ENCODE assay signal across 23 cellular contexts in genomic region chr10:25966846-25967245, GRCh38. TPM values are rescaled to one million over a fixed set of nuclear protein-coding genes. Genes with fewer than 3 reads are reported as not detected.
DNase-seq lines count a peak whose midpoint lies in the region; ATAC-seq and TF ChIP-seq lines count a peak whose summit lies in the region.
"Had no signal": no experiment of that assay in that cellular context is flagged by ENCODE, and none has a peak within 500 bp of the region (broad histone marks: within the 10 kb centered on the region; RNA-seq: fewer than 3 reads in every experiment).

No MANE protein-coding gene starts in this region.

- CTCF ChIA-PET in HEK293 (lab: Yijun Ruan, JAX), result no interaction called here
- CTCF ChIA-PET in activated CD4-positive, alpha-beta T cell treated with anti-CD3 and anti-CD28 coated beads for 36 hours (lab: Charles Lee), result no interaction called here

- peaks cover 13% of the 10 kb centered on the region for H3K27me3 Mint-ChIP-seq in activated CD4-positive, alpha-beta T cell treated with anti-CD3 and anti-CD28 coated beads for 36 hours

- H3K9me3 Mint-ChIP-seq in activated CD4-positive, alpha-beta T cell treated with anti-CD3 and anti-CD28 coated beads for 36 hours (ENCODE audit: low read depth), result no peaks in the 10 kb centered on the region
- H3K9me3 Mint-ChIP-seq: CD4-positive, alpha-beta T cell had no signal

- no peaks in the 10 kb centered on the region for H3K36me3 ChIP-seq in HEK293 (ENCODE audit: control insufficient read depth in 2 of 2, insufficient read depth in 1 of 2, low read length in 2 of 2)
- H3K36me3 ChIP-seq in endocrine pancreas (ENCODE audit: control insufficient read depth, insufficient read depth, low read length), result no peaks in the 10 kb centered on the region
- H3K36me3 ChIP-seq: BLaER1 treated with 17β-estradiol and CSF1 and Interleukin-3, amounts not matched to agents 10 nM and 100 nM had no signal

- no peak for TF ChIP-seq CTCF in HEK293 (tag by site-specific recombination; IDR thresholded peaks at IDR 0.05)

- H3K4me1 Mint-ChIP-seq in activated CD4-positive, alpha-beta T cell treated with anti-CD3 and anti-CD28 coated beads for 36 hours, result no peaks in the 10 kb centered on the region

- DNase-seq in NOMO-1 treated with DMSO at 0.1 percent for 48 hours (lab: John Stamatoyannopoulos, UW; ENCODE audit: unreplicated experiment), result peak; percentile 63
- DNase-seq in left kidney (ENCODE audit: low read depth, low spot score), result peak; percentile 51
- no peak for DNase-seq in HCEC 1CT
- DNase-seq in occipital lobe (lab: John Stamatoyannopoulos, UW), result no peak
- no peak for DNase-seq in NCI-H2171 (lab: John Stamatoyannopoulos, UW)
- DNase-seq in activated CD4-positive, alpha-beta T cell treated with anti-CD3 and anti-CD28 coated beads for 36 hours, result no peak
- DNase-seq: CD4-positive, alpha-beta T cell; DMS53; NCI-H1092 treated with DMSO at 0.1 percent for 48 hours; NCI-H1436; NCI-H187; NCI-H2081 treated with DMSO at 0.1 percent for 48 hours; NCI-H2171 treated with DMSO at 0.1 percent for 48 hours; NCI-H446; NCI-H524 treated with DMSO at 0.1 percent for 48 hours; NCI-H82 had no signal

- no peak for ATAC-seq in activated CD4-positive, alpha-beta T cell treated with anti-CD3 and anti-CD28 coated beads for 36 hours
- ATAC-seq: HCT116, SK-N-SH treated with all-trans-retinoic acid at 6 μM for 48 hours had no signal

- H3K9me3 ChIP-seq in HEK293 (ENCODE audit: control insufficient read depth, insufficient read depth, low read depth, low read length) (no peaks in the 10 kb centered on the region), endocrine pancreas (ENCODE audit: control insufficient read depth, low read length) (no peaks in the 10 kb centered on the region)
- H3K9me3 ChIP-seq: BLaER1 treated with 17β-estradiol and CSF1 and Interleukin-3, amounts not matched to agents 10 nM and 100 nM had no signal

- no peak overlapping the region for H3K4me3 ChIP-seq in HEK293 (ENCODE audit: low read depth, low read length)
- peak overlapping the region; percentile 24 for H3K4me3 ChIP-seq in endocrine pancreas (ENCODE audit: control insufficient read depth, insufficient read depth, low read length)
- H3K4me3 ChIP-seq: BLaER1 treated with 17β-estradiol and CSF1 and Interleukin-3, amounts not matched to agents 10 nM and 100 nM had no signal

- no peak overlapping the region for H3K27ac ChIP-seq in HEK293 (ENCODE audit: extremely low read depth, low read depth, low read length)
- H3K27ac ChIP-seq: BLaER1 treated with 17β-estradiol and CSF1 and Interleukin-3, amounts not matched to agents 10 nM and 100 nM; HL-60 had no signal

- no peak overlapping the region for H3K4me3 Mint-ChIP-seq in activated CD4-positive, alpha-beta T cell treated with anti-CD3 and anti-CD28 coated beads for 36 hours
- H3K4me3 Mint-ChIP-seq: CD4-positive, alpha-beta T cell had no signal

- H3K27ac Mint-ChIP-seq in activated CD4-positive, alpha-beta T cell treated with anti-CD3 and anti-CD28 coated beads for 36 hours, result no peak overlapping the region
- H3K27ac Mint-ChIP-seq: CD4-positive, alpha-beta T cell had no signal

- no peaks in the 10 kb centered on the region for H3K36me3 Mint-ChIP-seq in activated CD4-positive, alpha-beta T cell treated with anti-CD3 and anti-CD28 coated beads for 36 hours (ENCODE audit: low read depth)

- intact Hi-C loops in activated CD4-positive, alpha-beta T cell treated with anti-CD3 and anti-CD28 coated beads for 36 hours (cut with DNase I, micrococcal nuclease), result no loop called here

- POLR2A ChIA-PET in HEK293 (lab: Yijun Ruan, JAX), result interaction anchor here (0.6 kb wide), 1 partner anchor 22 kb away, joined by 3 read pairs; no protein-coding TSS in a partner anchor
- POLR2A ChIA-PET in activated CD4-positive, alpha-beta T cell treated with anti-CD3 and anti-CD28 coated beads for 36 hours (lab: Charles Lee), result no interaction called here

- no peaks in the 10 kb centered on the region for H3K27me3 ChIP-seq in endocrine pancreas (ENCODE audit: control insufficient read depth, insufficient read depth, low read length)
- H3K27me3 ChIP-seq: BLaER1 treated with 17β-estradiol and CSF1 and Interleukin-3, amounts not matched to agents 10 nM and 100 nM had no signal

- H3K4me1 ChIP-seq in HEK293 (ENCODE audit: control insufficient read depth, insufficient read depth, low read length) (no peaks in the 10 kb centered on the region), endocrine pancreas (ENCODE audit: control insufficient read depth, insufficient read depth, low read length) (peaks cover 9% of the 10 kb centered on the region)
- H3K4me1 ChIP-seq: BLaER1 treated with 17β-estradiol and CSF1 and Interleukin-3, amounts not matched to agents 10 nM and 100 nM had no signal

- H3K9ac ChIP-seq in endocrine pancreas (ENCODE audit: control insufficient read depth, insufficient read depth, low read length), result no peak overlapping the region
- H3K9ac ChIP-seq: BLaER1 treated with 17β-estradiol and CSF1 and Interleukin-3, amounts not matched to agents 10 nM and 100 nM had no signal

TF ChIP-seq in HEK293, 187 proteins besides CTCF, POLR2A, EP300 and RAD21:
- 0 out of 2 replicates have a peak, but pooled peaks have one; percentile 29 for TF ChIP-seq SCRT2 (tag by site-specific recombination; IDR thresholded peaks at IDR 0.05)
- TF ChIP-seq ZNF202 (tag by site-specific recombination; IDR thresholded peaks at IDR 0.05; ENCODE audit: borderline replicate concordance), result no peak

RNA-seq across cellular contexts. Expression of gene MYO3A, which starts 32.8 kb away (rescaled TPM):
- 3.6 TPM for total RNA-seq in occipital lobe
- not detected for total RNA-seq in activated CD4-positive, alpha-beta T cell treated with anti-CD3 and anti-CD28 coated beads for 36 hours
- total RNA-seq: CD4-positive, alpha-beta T cell; G401 had no signal

Comparison
In these comparisons a context has a peak if more than half of its experiments do, and no peak if none do; other contexts are left out.
1. DNase-seq: peak in NOMO-1 treated with DMSO at 0.1 percent for 48 hours (single experiment) and left kidney (single experiment); none in HCEC 1CT (single experiment), occipital lobe (single experiment), NCI-H2171 (single experiment) and activated CD4-positive, alpha-beta T cell treated with anti-CD3 and anti-CD28 coated beads for 36 hours (single experiment).